Comparison of ENCODE assay signal across 19 cellular contexts in the genomic region with DNA sequence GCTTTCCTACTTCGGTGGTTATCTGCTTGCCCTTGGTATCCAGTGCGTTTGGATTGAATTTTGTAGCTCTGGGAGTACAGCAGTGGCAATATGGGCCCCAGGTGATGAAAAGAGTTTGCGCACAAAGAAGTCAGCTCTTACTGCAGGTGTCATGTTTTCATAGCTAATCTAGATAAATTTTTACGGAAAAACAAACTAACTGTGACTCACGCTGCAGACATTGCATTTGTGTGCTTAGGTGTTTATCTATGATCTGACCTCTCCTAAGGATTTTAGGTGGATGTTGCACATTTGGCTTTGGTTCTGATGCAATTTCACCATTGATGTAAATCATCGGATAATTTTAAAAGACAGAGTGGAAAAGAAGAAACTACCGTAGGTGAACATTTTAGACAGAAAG.
A peak's percentile ranks its signal among the peaks of the same experiment; 100 is the strongest.
DNase-seq lines count a peak whose midpoint lies in the region; ATAC-seq, FAIRE-seq and TF ChIP-seq lines count a peak whose summit lies in the region.
"Had no signal": no experiment of that assay in that cellular context is flagged by ENCODE, and none has a peak within 500 bp of the region (broad histone marks: within the 10 kb centered on the region; RNA-seq: fewer than 3 reads in every experiment).

No MANE protein-coding gene starts in this region.

- H3K23ac ChIP-seq in mesendoderm (ENCODE audit: low read length) = no peak overlapping the region

- H4K20me1 ChIP-seq in mammary epithelial cell (ENCODE audit: insufficient read depth, low read length) = no peaks in the 10 kb centered on the region

- CTCF ChIA-PET in mammary epithelial cell (lab: Charles Lee; ENCODE audit: low non-redundant PET) = no interaction called here

- DNase-seq in T47D (ENCODE audit: low read depth in 1 of 2, low spot score in 1 of 2) = peak; percentile 45 to 91
- DNase-seq in mammary epithelial cell = no peak
- DNase-seq in thoracic aorta (ENCODE audit: low spot score) = no peak
- DNase-seq in posterior cingulate gyrus = no peak
- no peak for DNase-seq in mesendoderm
- DNase-seq: activated CD4-positive, alpha-beta T cell treated with anti-CD3 and anti-CD28 coated beads for 36 hours; cerebellar nuclear complex; gastrocnemius medialis; MG63; NCI-H524 treated with DMSO at 0.1 percent for 48 hours; stimulated activated CD4-positive, alpha-beta T cell treated with anti-CD3 and anti-CD28 coated beads, Interleukin-4, amount 100 ng/mL, for 1 hour; stimulated activated CD8-positive, alpha-beta memory T cell treated with anti-CD3 and anti-CD28 coated beads, Interleukin-4, amount 100 ng/mL, for 48 hours; transverse colon had no signal

- H3K9me3 ChIP-seq in mammary epithelial cell (replicated peaks; ENCODE audit: insufficient read depth, low read length) = peaks cover 8% of the 10 kb centered on the region
- H3K9me3 ChIP-seq in thoracic aorta = no peaks in the 10 kb centered on the region
- H3K9me3 ChIP-seq: gastrocnemius medialis, transverse colon had no signal

- no peak overlapping the region for H2BK120ac ChIP-seq in mesendoderm (ENCODE audit: low read depth, low read length)

- no peak overlapping the region for H4K8ac ChIP-seq in mesendoderm (ENCODE audit: low read depth, low read length)

- no peak overlapping the region for H2AFZ ChIP-seq in mammary epithelial cell (ENCODE audit: low read depth, low read length)
- H2AFZ ChIP-seq: neural progenitor cell had no signal

- H3K4ac ChIP-seq in mesendoderm (ENCODE audit: low read depth, low read length) = no peak overlapping the region

- 55% methylated on average over 7 of the region's 7 CpGs for WGBS in mammary epithelial cell (ENCODE audit: low coverage, missing lambda C conversion rate)
- WGBS in mesendoderm (ENCODE audit: extremely low coverage, insufficient coverage, low lambda C conversion rate) = no CpG with 5 or more reads among the region's 7 CpGs

- H3K79me1 ChIP-seq in mesendoderm (ENCODE audit: low read length) = no peaks in the 10 kb centered on the region

- H3K4me2 ChIP-seq in mammary epithelial cell (ENCODE audit: insufficient read depth, low read depth, low read length) = no peak overlapping the region
- no peak overlapping the region for H3K4me2 ChIP-seq in mesendoderm (ENCODE audit: low read length)

- peaks cover 12% of the 10 kb centered on the region for H3K4me1 ChIP-seq in mammary epithelial cell (ENCODE audit: insufficient read depth, low read length)
- peaks cover 20 to 72% of the 10 kb centered on the region in 2 donors for H3K4me1 ChIP-seq in thoracic aorta (ENCODE audit: control insufficient read depth in 1 of 2, low read depth in 2 of 2)
- no peaks in the 10 kb centered on the region for H3K4me1 ChIP-seq in mesendoderm (ENCODE audit: control insufficient read depth, low read depth, low read length)
- H3K4me1 ChIP-seq: gastrocnemius medialis, transverse colon had no signal

- H3K18ac ChIP-seq in mesendoderm (ENCODE audit: low read length) = no peak overlapping the region

- H3K27me3 ChIP-seq in mammary epithelial cell (ENCODE audit: insufficient read depth, low read length) (no peaks in the 10 kb centered on the region), thoracic aorta (replicated peaks; ENCODE audit: insufficient read depth) (no peaks in the 10 kb centered on the region), mesendoderm (ENCODE audit: insufficient read depth, low read length, poor library complexity) (no peaks in the 10 kb centered on the region)
- H3K27me3 ChIP-seq: gastrocnemius medialis, MG63, neural progenitor cell had no signal

- no TSS peak for BruUV-seq in mammary epithelial cell (replicated peaks; lab: Mats Ljungman, UMichigan)

- H3K79me2 ChIP-seq in mammary epithelial cell (ENCODE audit: insufficient read depth, low read length) = no peaks in the 10 kb centered on the region
- H3K79me2 ChIP-seq in mesendoderm (ENCODE audit: control insufficient read depth, insufficient read depth, low read length) = no peaks in the 10 kb centered on the region

- dilution Hi-C loops in mammary epithelial cell (cut with HindIII; ENCODE audit: low sequenced_read_pairs) = no loop called here

- ATAC-seq in thoracic aorta (ENCODE audit: insufficient number of reproducible peaks, low FRiP score, low read depth) = no peak
- ATAC-seq in HG02938 (IDR thresholded peaks at IDR 0.05; ENCODE audit: unreplicated experiment) = no peak
- ATAC-seq: activated CD4-positive, alpha-beta T cell treated with anti-CD3 and anti-CD28 coated beads for 36 hours had no signal

- H3K27ac ChIP-seq in mammary epithelial cell (ENCODE audit: insufficient read depth, low read depth, low read length) (no peak overlapping the region), VCaP (peak overlapping the region; percentile 19; the same call in 1 of the 2 replicates), thoracic aorta (peak overlapping the region; percentile 52 to 77), mesendoderm (ENCODE audit: low read depth, low read length) (no peak overlapping the region)

- H4K5ac ChIP-seq in mesendoderm (ENCODE audit: low read length) = no peak overlapping the region

- TF ChIP-seq CTCF in mammary epithelial cell (conservative IDR thresholded peaks at IDR 0.05 in 1 of 2, IDR thresholded peaks at IDR 0.05 in 1 of 2; ENCODE audit: extremely low read depth in 1 of 2, insufficient read depth in 1 of 2, low read depth in 1 of 2, low read length in 2 of 2) (no peak), VCaP (conservative IDR thresholded peaks at IDR 0.05) (no peak), thoracic aorta (IDR thresholded peaks at IDR 0.05) (no peak)

- H3K4me3 ChIP-seq in mammary epithelial cell (replicated peaks in 1 of 3; ENCODE audit: insufficient read depth in 1 of 3, low read depth in 2 of 3, low read length in 3 of 3) (no peak overlapping the region), thoracic aorta (no peak overlapping the region), mesendoderm (ENCODE audit: low read length) (no peak overlapping the region)
- H3K4me3 ChIP-seq: gastrocnemius medialis, MG63, neural progenitor cell, transverse colon had no signal

- no peak overlapping the region for H3K56ac ChIP-seq in mesendoderm (ENCODE audit: low read length)

- no peak overlapping the region for H2AK5ac ChIP-seq in mesendoderm (ENCODE audit: low read length)

- FAIRE-seq in islet of Langerhans (lab: Jason Lieb, UNC) = peak; percentile 21
- FAIRE-seq: endothelial cell of umbilical vein, H1 had no signal

- H3K36me3 ChIP-seq in mammary epithelial cell (ENCODE audit: insufficient read depth, low read length) = no peaks in the 10 kb centered on the region
- H3K36me3 ChIP-seq in thoracic aorta = no peaks in the 10 kb centered on the region
- no peaks in the 10 kb centered on the region for H3K36me3 ChIP-seq in mesendoderm (ENCODE audit: control insufficient read depth, insufficient read depth, low read length)
- H3K36me3 ChIP-seq: gastrocnemius medialis, MG63, neural progenitor cell, transverse colon had no signal

- intact Hi-C loops in mammary epithelial cell (cut with micrococcal nuclease) (loop anchor here (1.0 to 5.0 kb wide), 6 partner anchors 89 to 1212 kb away; a partner anchor contains a TSS), posterior cingulate gyrus (cut with DNase I) (loop anchor here (2.0 to 10.0 kb wide), 5 partner anchors 91 to 1211 kb away; a partner anchor contains a TSS)

- no peak overlapping the region for H2BK5ac ChIP-seq in mesendoderm (ENCODE audit: low read length)

- H3K9ac ChIP-seq in mammary epithelial cell (ENCODE audit: insufficient read depth, low read length) (no peak overlapping the region), mesendoderm (ENCODE audit: low read length) (no peak overlapping the region)
- H3K9ac ChIP-seq: neural progenitor cell had no signal

- H2BK15ac ChIP-seq in mesendoderm (replicated peaks; ENCODE audit: low read depth) = no peak overlapping the region

- in situ Hi-C loops in T47D (cut with HindIII; ENCODE audit: low pct_unique_long_range_greater_than_20kb, low sequenced_read_pairs) (no loop called here), mammary epithelial cell (cut with MboI; ENCODE audit: low sequenced_read_pairs in 2 of 2) (loop anchor here (25.0 kb wide), 2 partner anchors 926 to 1201 kb away; no protein-coding TSS in a partner anchor)

Comparison
In these comparisons a context has a peak if more than half of its experiments do, and no peak if none do; other contexts are left out.
1. DNase-seq: peak in T47D (2 of 2); none in mammary epithelial cell (single experiment), thoracic aorta (single experiment), posterior cingulate gyrus (0 of 10) and mesendoderm (single experiment).
2. H3K27ac ChIP-seq: peak in VCaP (single experiment) and thoracic aorta (2 of 2); none in mammary epithelial cell (single experiment) and mesendoderm (single experiment).